10 cellular contexts compared by ENCODE assay signal in genomic region chr1:234515411-234515810, GRCh38. TPM values are rescaled to one million over a fixed set of nuclear protein-coding genes. Genes with fewer than 3 reads are reported as not detected.
DNase-seq lines count a peak whose midpoint lies in the region; ATAC-seq and TF ChIP-seq lines count a peak whose summit lies in the region.
"Had no signal": no experiment of that assay in that cellular context is flagged by ENCODE, and none has a peak within 500 bp of the region (broad histone marks: within the 10 kb centered on the region; RNA-seq: fewer than 3 reads in every experiment).

No MANE protein-coding gene starts in this region.

- H2AFZ ChIP-seq in GM23338 = peak overlapping the region; percentile 34; the same call in 1 of the 2 replicates

- 0 out of 2 replicates have a peak overlapping the region, but pooled peaks have one; percentile 5 for H3K4me2 ChIP-seq in GM23338

- H3K4me1 ChIP-seq in GM23338 (ENCODE audit: insufficient read depth) (peaks cover 11% of the 10 kb centered on the region; the same call in 1 of the 2 replicates), SJSA1 (replicated peaks) (peaks cover 9% of the 10 kb centered on the region)

- peaks cover 26% of the 10 kb centered on the region for H3K4me1 Mint-ChIP-seq in GM23338

- H3F3A ChIP-seq in GM23338 (replicated peaks; ENCODE audit: low read depth) = no peaks in the 10 kb centered on the region

- H3K4me3 ChIP-seq in GM23338 = no peak overlapping the region
- no peak overlapping the region for H3K4me3 ChIP-seq in SJSA1
- H3K4me3 ChIP-seq in fibroblast of mammary gland (ENCODE audit: control insufficient read depth, low read depth, low read length) = no peak overlapping the region

- H3K79me2 ChIP-seq in GM23338 (replicated peaks; ENCODE audit: insufficient read depth) = no peaks in the 10 kb centered on the region

- H3K4me3 Mint-ChIP-seq in GM23338 = no peak overlapping the region
- H3K4me3 Mint-ChIP-seq: activated CD8-positive, alpha-beta memory T cell treated with anti-CD3 and anti-CD28 coated beads, Interleukin-2, amount 10 ng/mL, durations not matched to agents 7 days and 5 days had no signal

- DNase-seq in GM23338 (ENCODE audit: low spot score) (peak; percentile 35), SJSA1 (ENCODE audit: low read depth in 1 of 2, low spot score in 2 of 2) (peak in 1 of 2 experiments; percentile 38), fibroblast of mammary gland (ENCODE audit: low read depth) (peak; percentile 71), renal cortical epithelial cell (ENCODE audit: low read depth) (peak; percentile 90), pons (ENCODE audit: low spot score) (no peak), nucleus accumbens (lab: John Stamatoyannopoulos, UW) (no peak), GM19240 (ENCODE audit: insufficient read length, low spot score) (no peak)
- DNase-seq: activated CD8-positive, alpha-beta memory T cell treated with anti-CD3 and anti-CD28 coated beads, Interleukin-2, amount 10 ng/mL, durations not matched to agents 7 days and 5 days; KBM-7 had no signal

- peak overlapping the region; percentile 71 for H3K27ac ChIP-seq in GM23338 (ENCODE audit: low read depth)
- H3K27ac ChIP-seq in SJSA1 = peak overlapping the region; percentile 37

- H3K27ac Mint-ChIP-seq in GM23338 = peak overlapping the region; percentile 97
- H3K27ac Mint-ChIP-seq: activated CD8-positive, alpha-beta memory T cell treated with anti-CD3 and anti-CD28 coated beads, Interleukin-2, amount 10 ng/mL, durations not matched to agents 7 days and 5 days had no signal

- no peaks in the 10 kb centered on the region for H3K36me3 ChIP-seq in GM23338 (ENCODE audit: insufficient read depth)
- H3K36me3 ChIP-seq in SJSA1 = no peaks in the 10 kb centered on the region

- H3K9me3 Mint-ChIP-seq in GM23338 = no peaks in the 10 kb centered on the region; the same call in 2 of the 3 replicates

- peak; percentile 55 for ATAC-seq in GM23338
- ATAC-seq in GM19463 (IDR thresholded peaks at IDR 0.05; ENCODE audit: unreplicated experiment) = no peak
- ATAC-seq: activated CD8-positive, alpha-beta memory T cell treated with anti-CD3 and anti-CD28 coated beads, Interleukin-2, amount 10 ng/mL, durations not matched to agents 7 days and 5 days had no signal

- H3K27me3 ChIP-seq in GM23338 (ENCODE audit: insufficient read depth) = no peaks in the 10 kb centered on the region
- no peaks in the 10 kb centered on the region for H3K27me3 ChIP-seq in SJSA1 (replicated peaks)

- no peaks in the 10 kb centered on the region for H4K20me1 ChIP-seq in GM23338 (replicated peaks; ENCODE audit: insufficient read depth)

- no peaks in the 10 kb centered on the region for H3K9me2 ChIP-seq in GM23338 (ENCODE audit: insufficient read depth)

- H3K9me3 ChIP-seq in SJSA1 (replicated peaks) = no peaks in the 10 kb centered on the region; the same call in 1 of the 2 replicates

- no peak for TF ChIP-seq CTCF in GM23338 (conservative IDR thresholded peaks at IDR 0.05; ENCODE audit: low read depth in 2 of 2)
- no peak for TF ChIP-seq CTCF in fibroblast of mammary gland (conservative IDR thresholded peaks at IDR 0.05; ENCODE audit: control insufficient read depth, insufficient read depth, low read depth, low read length)

- H3K27me3 Mint-ChIP-seq in GM23338 (ENCODE audit: insufficient read depth, low read depth, poor library complexity) = no peaks in the 10 kb centered on the region

- H3K36me3 Mint-ChIP-seq in GM23338 (ENCODE audit: low read depth) = no peaks in the 10 kb centered on the region
- H3K36me3 Mint-ChIP-seq: activated CD8-positive, alpha-beta memory T cell treated with anti-CD3 and anti-CD28 coated beads, Interleukin-2, amount 10 ng/mL, durations not matched to agents 7 days and 5 days had no signal

TF ChIP-seq in GM23338, 12 proteins besides CTCF, POLR2A, EP300 and RAD21:
- TF ChIP-seq JUNB (IDR thresholded peaks at IDR 0.05; ENCODE audit: unreplicated experiment) (no peak), ZNF462 (CRISPR knock-in tag; IDR thresholded peaks at IDR 0.05) (peak; percentile 46; the same call in 1 of the 2 replicates)

RNA-seq across cellular contexts. Expression of gene TARBP1, which starts 36.4 kb away (rescaled TPM):
- total RNA-seq in GM23338 (2014; rRNA removed; shearing (Covaris generic)) = 18.8 and 44.8 TPM in 2 replicates
- 14.9 and 17.4 TPM in 2 replicates for polyA plus RNA-seq in GM23338 (2016; fragmentation: Nextera tagmentation; extraction: Ambion mirVana)
- 18.9 and 21.0 TPM in 2 replicates for total RNA-seq in SJSA1 (2014; rRNA removed; shearing (Covaris generic))
- 20.6 and 26.2 TPM in 2 replicates for total RNA-seq in renal cortical epithelial cell

Comparison
In these comparisons a context has a peak if more than half of its experiments do, and no peak if none do; other contexts are left out.
1. DNase-seq: peak in GM23338 (single experiment), fibroblast of mammary gland (single experiment) and renal cortical epithelial cell (single experiment); none in pons (single experiment), nucleus accumbens (0 of 56) and GM19240 (single experiment).